19 cellular contexts compared by ENCODE assay signal in genomic region chr12:93614917-93615596, GRCh38.
"Had no signal": no experiment of that assay in that cellular context is flagged by ENCODE, and none has a peak within 500 bp of the region (broad histone marks: within the 10 kb centered on the region; RNA-seq: fewer than 3 reads in every experiment).

No MANE protein-coding gene starts in this region.

- H3K9me3 ChIP-seq: neutrophil had no signal

- H3K36me3 Mint-ChIP-seq: activated naive CD8-positive, alpha-beta T cell treated with anti-CD3 and anti-CD28 coated beads, Interleukin-2, amount 10 ng/mL, durations not matched to agents 7 days and 5 days had no signal

- H3K27ac Mint-ChIP-seq: activated B cell treated with CpG ODN at 0.5 μM for 24 hours; activated CD8-positive, alpha-beta T cell treated with anti-CD3 and anti-CD28 coated beads, Interleukin-2, amount 10 ng/mL, durations not matched to agents 7 days and 5 days; activated naive CD8-positive, alpha-beta T cell treated with anti-CD3 and anti-CD28 coated beads, Interleukin-2, amount 10 ng/mL, durations not matched to agents 7 days and 5 days; activated T-cell treated with anti-CD3 and anti-CD28 coated beads, Interleukin-2, amount 50 U/mL, for 72 hours; immature natural killer cell; stimulated activated memory B cell treated with anti-CD40 and anti-IgM and Interleukin-4, amounts not matched to agents 10 μg/mL and 1 μg/mL and 100 μg/mL, for 72 hours had no signal

- H3K27ac ChIP-seq: neutrophil had no signal

- H3K9me3 Mint-ChIP-seq: activated B cell treated with CpG ODN at 0.5 μM for 24 hours; stimulated activated memory B cell treated with anti-CD40 and anti-IgM and Interleukin-4, amounts not matched to agents 10 μg/mL and 1 μg/mL and 100 μg/mL, for 72 hours had no signal

- ATAC-seq: activated CD8-positive, alpha-beta T cell treated with anti-CD3 and anti-CD28 coated beads, Interleukin-2, amount 10 ng/mL, durations not matched to agents 7 days and 5 days; activated T-cell treated with anti-CD3 and anti-CD28 coated beads, Interleukin-2, amount 50 U/mL, for 72 hours; esophagus mucosa; foreskin keratinocyte; left colon; stimulated activated memory B cell treated with anti-CD40 and anti-IgM and Interleukin-4, amounts not matched to agents 10 μg/mL and 1 μg/mL and 100 μg/mL, for 72 hours had no signal

- H3K36me3 ChIP-seq: neutrophil had no signal

- H3K4me3 Mint-ChIP-seq: activated B cell treated with CpG ODN at 0.5 μM for 24 hours; activated CD8-positive, alpha-beta T cell treated with anti-CD3 and anti-CD28 coated beads, Interleukin-2, amount 10 ng/mL, durations not matched to agents 7 days and 5 days; activated naive CD8-positive, alpha-beta T cell treated with anti-CD3 and anti-CD28 coated beads, Interleukin-2, amount 10 ng/mL, durations not matched to agents 7 days and 5 days; activated T-cell treated with anti-CD3 and anti-CD28 coated beads, Interleukin-2, amount 50 U/mL, for 72 hours; immature natural killer cell; naive B cell; stimulated activated memory B cell treated with anti-CD40 and anti-IgM and Interleukin-4, amounts not matched to agents 10 μg/mL and 1 μg/mL and 100 μg/mL, for 72 hours had no signal

- DNase-seq: activated B cell treated with CpG ODN at 0.5 μM for 24 hours; activated CD4-positive, alpha-beta T cell treated with anti-CD3 and anti-CD28 coated beads for 48 hours; activated CD8-positive, alpha-beta memory T cell treated with anti-CD3 and anti-CD28 coated beads, Interleukin-2, amount 50 U/mL, for 4 hours; activated gamma-delta T cell treated with Interleukin-2 at 50 U/mL for 16 hours; activated naive CD8-positive, alpha-beta T cell treated with anti-CD3 and anti-CD28 coated beads, Interleukin-2, amount 10 ng/mL, durations not matched to agents 7 days and 5 days; activated T-cell treated with anti-CD3 and anti-CD28 coated beads, Interleukin-2, amount 50 U/mL, for 72 hours; foreskin keratinocyte; glutamatergic neuron; immature natural killer cell; left colon; mammary epithelial cell; naive B cell; stimulated activated CD4-positive, alpha-beta T cell treated with anti-CD3 and anti-CD28 coated beads, Interleukin-2, amount 100 ng/mL, for 48 hours; T-helper 2 cell had no signal

- H3K4me1 Mint-ChIP-seq: activated B cell treated with CpG ODN at 0.5 μM for 24 hours; activated naive CD8-positive, alpha-beta T cell treated with anti-CD3 and anti-CD28 coated beads, Interleukin-2, amount 10 ng/mL, durations not matched to agents 7 days and 5 days; immature natural killer cell; naive B cell; stimulated activated memory B cell treated with anti-CD40 and anti-IgM and Interleukin-4, amounts not matched to agents 10 μg/mL and 1 μg/mL and 100 μg/mL, for 72 hours had no signal

- FAIRE-seq: colon had no signal

- H3K27me3 ChIP-seq: foreskin keratinocyte had no signal
